ENCODE assay signal across 1 cellular context in genomic region chr20:53900380-53900999, GRCh38.
TF ChIP-seq lines count a peak whose summit lies in the region.

No MANE protein-coding gene starts in this region.

TF ChIP-seq in GM12878, 131 proteins besides CTCF, POLR2A, EP300 and RAD21 (continued from another document):
- peak; percentile 62; the same call in 1 of the 2 replicates for TF ChIP-seq ZBED1 (IDR thresholded peaks at IDR 0.05; ENCODE audit: borderline replicate concordance)
- peak; percentile 56 for TF ChIP-seq RUNX3 (IDR thresholded peaks at IDR 0.05; ENCODE audit: low read length)
- peak; percentile 88 for TF ChIP-seq EED (IDR thresholded peaks at IDR 0.05; ENCODE audit: low read depth)
- TF ChIP-seq CREB1 (IDR thresholded peaks at IDR 0.05; ENCODE audit: low read depth), result peak; percentile 47; the same call in 1 of the 2 replicates
- no peak for TF ChIP-seq SMARCA5 (IDR thresholded peaks at IDR 0.05)
- TF ChIP-seq ZNF24 (IDR thresholded peaks at IDR 0.05), result peak; percentile 83
- peak; percentile 53; the same call in 1 of the 2 replicates for TF ChIP-seq CREM (IDR thresholded peaks at IDR 0.05; ENCODE audit: low read depth)
- TF ChIP-seq NBN (IDR thresholded peaks at IDR 0.05), result no peak
- peak; percentile 78; the same call in 1 of the 2 replicates for TF ChIP-seq NFIC (IDR thresholded peaks at IDR 0.05; ENCODE audit: low read depth, low read length)
- TF ChIP-seq ATF7 (IDR thresholded peaks at IDR 0.05; ENCODE audit: low read depth), result peak; percentile 72
- peak; percentile 64 for TF ChIP-seq IKZF1 (conservative IDR thresholded peaks at IDR 0.05)
- 0 out of 2 replicates have a peak, but pooled peaks have one; percentile 24 for TF ChIP-seq MXI1 (IDR thresholded peaks at IDR 0.05; ENCODE audit: low read depth, low read length)
- TF ChIP-seq POU2F2 (IDR thresholded peaks at IDR 0.05; ENCODE audit: borderline replicate concordance, low read depth, low read length), result 0 out of 3 replicates have a peak, but pooled peaks have one; percentile 26
- peak; percentile 31; the same call in 1 of the 2 replicates for TF ChIP-seq BCL11A (IDR thresholded peaks at IDR 0.05; ENCODE audit: low read depth, low read length)
- no peak for TF ChIP-seq BRCA1 (IDR thresholded peaks at IDR 0.05; ENCODE audit: low read depth, low read length)
- TF ChIP-seq, protein P1, sequence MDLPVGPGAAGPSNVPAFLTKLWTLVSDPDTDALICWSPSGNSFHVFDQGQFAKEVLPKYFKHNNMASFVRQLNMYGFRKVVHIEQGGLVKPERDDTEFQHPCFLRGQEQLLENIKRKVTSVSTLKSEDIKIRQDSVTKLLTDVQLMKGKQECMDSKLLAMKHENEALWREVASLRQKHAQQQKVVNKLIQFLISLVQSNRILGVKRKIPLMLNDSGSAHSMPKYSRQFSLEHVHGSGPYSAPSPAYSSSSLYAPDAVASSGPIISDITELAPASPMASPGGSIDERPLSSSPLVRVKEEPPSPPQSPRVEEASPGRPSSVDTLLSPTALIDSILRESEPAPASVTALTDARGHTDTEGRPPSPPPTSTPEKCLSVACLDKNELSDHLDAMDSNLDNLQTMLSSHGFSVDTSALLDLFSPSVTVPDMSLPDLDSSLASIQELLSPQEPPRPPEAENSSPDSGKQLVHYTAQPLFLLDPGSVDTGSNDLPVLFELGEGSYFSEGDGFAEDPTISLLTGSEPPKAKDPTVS (IDR thresholded peaks at IDR 0.05; ENCODE audit: low read depth, low read length), result no peak
- TF ChIP-seq PML (IDR thresholded peaks at IDR 0.05; ENCODE audit: low read length), result no peak
- peak; percentile 64 to 77 for TF ChIP-seq IKZF2 (IDR thresholded peaks at IDR 0.05)
- TF ChIP-seq ATF3 (IDR thresholded peaks at IDR 0.05; ENCODE audit: borderline replicate concordance, extremely low read depth, low read depth, low read length), result no peak
- TF ChIP-seq MTA2 (IDR thresholded peaks at IDR 0.05; ENCODE audit: low read depth), result 0 out of 2 replicates have a peak, but pooled peaks have one; percentile 8
- TF ChIP-seq CEBPB (IDR thresholded peaks at IDR 0.05; ENCODE audit: borderline replicate concordance in 1 of 2, low read depth in 2 of 2, low read length in 2 of 2), result peak in 1 of 2 experiments; percentile 34; a peak in 1 of 4 replicates
- TF ChIP-seq NFXL1 (IDR thresholded peaks at IDR 0.05; ENCODE audit: borderline replicate concordance), result peak; percentile 77; the same call in 1 of the 2 replicates
